35 cellular contexts compared by ENCODE assay signal in the genomic region with DNA sequence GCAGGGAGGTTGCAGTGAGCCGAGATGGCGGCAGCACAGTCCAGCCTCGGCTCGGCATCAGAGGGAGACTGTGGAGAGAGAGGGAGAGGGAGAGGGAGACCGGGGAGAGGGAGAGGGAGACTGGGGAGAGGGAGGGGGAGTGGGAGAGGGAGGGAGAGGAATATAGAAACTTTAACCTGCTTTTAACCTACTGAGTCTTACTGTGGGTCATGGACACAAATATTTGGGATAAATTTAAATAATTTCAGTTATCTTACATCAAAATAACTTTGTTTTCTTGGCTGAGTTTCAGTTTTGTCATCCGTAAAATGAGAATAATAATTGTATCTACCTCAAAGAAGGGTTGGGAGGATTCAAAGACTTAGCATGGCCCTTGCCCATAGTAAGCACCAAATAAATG.
"Had no signal": no experiment of that assay in that cellular context is flagged by ENCODE, and none has a peak within 500 bp of the region (broad histone marks: within the 10 kb centered on the region; RNA-seq: fewer than 3 reads in every experiment).

No MANE protein-coding gene starts in this region.

- H3K9me3 ChIP-seq: MG63 had no signal

- H3K27me3 ChIP-seq: MG63 had no signal

- H3K36me3 ChIP-seq: MG63 had no signal

- H3K4me3 ChIP-seq: MG63 had no signal

- DNase-seq: Karpas-422, Kasumi-1, MG63, MM.1S, MV-4-11, NCI-H1048, NCI-H1092, NCI-H1092 treated with DMSO at 0.1 percent for 48 hours, NCI-H1105, NCI-H1105 treated with DMSO at 0.1 percent for 48 hours, NCI-H1417, NCI-H1417 treated with DMSO at 0.1 percent for 48 hours, NCI-H1436, NCI-H1436 treated with DMSO at 0.1 percent for 48 hours, NCI-H146, NCI-H1694, NCI-H1694 treated with DMSO at 0.1 percent for 48 hours, NCI-H187, NCI-H187 treated with DMSO at 0.1 percent for 48 hours, NCI-H1930, NCI-H2029, NCI-H2029 treated with DMSO at 0.1 percent for 48 hours, NCI-H2081, NCI-H2081 treated with DMSO at 0.1 percent for 48 hours, NCI-H2107, NCI-H2171, NCI-H2171 treated with DMSO at 0.1 percent for 48 hours, NCI-H2227 treated with DMSO at 0.1 percent for 48 hours, NCI-H226, NCI-H345, NCI-H446, NCI-H446 treated with DMSO at 0.1 percent for 48 hours, NCI-H510A, NCI-H510A treated with DMSO at 0.1 percent for 48 hours, NCI-H524 had no signal
